8 cellular contexts compared by ENCODE assay signal in the genomic region with DNA sequence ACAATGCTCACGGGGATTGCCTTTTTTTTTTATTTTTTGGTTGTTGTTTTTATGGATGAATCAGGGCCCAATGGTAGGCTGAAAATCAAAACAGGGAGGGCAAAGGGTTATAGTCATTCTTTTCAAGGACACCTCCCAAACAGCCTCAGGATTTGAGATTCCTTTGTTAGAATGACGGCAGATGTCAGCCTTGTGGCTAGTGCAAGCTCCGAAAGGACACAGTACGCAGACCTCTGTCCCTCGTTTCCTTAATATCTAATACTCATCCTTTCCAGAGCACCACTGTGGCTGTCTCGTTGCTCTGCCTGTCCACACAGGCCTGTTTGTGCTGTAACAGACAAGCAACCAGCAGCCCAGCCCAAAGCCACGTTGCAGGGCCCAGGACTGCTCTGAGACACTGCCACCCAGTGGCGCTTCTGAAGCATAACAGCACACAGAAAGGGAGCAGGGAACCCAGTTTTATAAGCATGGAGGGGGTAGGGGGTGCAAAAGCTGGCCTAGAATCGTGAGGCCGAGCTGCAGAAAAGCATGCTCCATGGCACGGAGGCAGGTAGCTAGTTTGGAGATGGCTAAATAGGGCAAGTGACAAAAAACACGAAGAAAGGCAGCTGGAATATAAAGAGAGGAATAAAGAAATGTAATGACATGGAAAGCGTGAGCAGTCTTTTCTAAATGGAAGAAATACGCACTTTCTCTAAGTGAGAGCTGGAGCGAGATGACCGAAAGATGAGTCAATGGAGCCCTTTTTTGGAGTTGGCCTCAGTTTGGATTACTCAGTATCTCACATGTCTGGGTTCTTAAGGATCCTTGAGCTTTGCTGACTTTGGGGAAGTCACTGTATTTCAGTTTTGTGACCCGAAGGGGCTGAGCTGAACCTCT. TPM values are rescaled to one million over a fixed set of nuclear protein-coding genes. Genes with fewer than 3 reads are reported as not detected.
DNase-seq lines count a peak whose midpoint lies in the region; ATAC-seq and TF ChIP-seq lines count a peak whose summit lies in the region.

No MANE protein-coding gene starts in this region.

- H3K36me3 ChIP-seq in testis (ENCODE audit: low read depth, missing control alignments): no peaks in the 10 kb centered on the region

- H3K9me3 Mint-ChIP-seq in Calu3 (ENCODE audit: low read depth, unreplicated experiment): no peaks in the 10 kb centered on the region
- no peaks in the 10 kb centered on the region for H3K9me3 Mint-ChIP-seq in activated naive CD4-positive, alpha-beta T cell treated with anti-CD3 and anti-CD28 coated beads for 36 hours

- intact Hi-C loops in Calu3 (cut with micrococcal nuclease; ENCODE audit: unreplicated experiment) (loop anchor here (2.0 to 10.0 kb wide), 4 partner anchors 61 to 191 kb away; no protein-coding TSS in a partner anchor), testis (cut with DNase I; ENCODE audit: low total_unique reads) (no loop called here)
- intact Hi-C loops in activated naive CD4-positive, alpha-beta T cell treated with anti-CD3 and anti-CD28 coated beads for 36 hours (cut with micrococcal nuclease): loop anchor here (1.0 to 2.0 kb wide), 7 partner anchors 33 to 733 kb away; no protein-coding TSS in a partner anchor

- H3K4me1 ChIP-seq in testis: peaks cover 37% of the 10 kb centered on the region

- TF ChIP-seq CTCF in Calu3 (IDR thresholded peaks at IDR 0.05; ENCODE audit: unreplicated experiment) (peak; percentile 68), LNCaP clone FGC (IDR thresholded peaks at IDR 0.05; ENCODE audit: control insufficient read depth, extremely low read depth, insufficient read depth) (peak; percentile 91), testis (IDR thresholded peaks at IDR 0.05) (peak; percentile 89 to 90 (median 90))

- peak overlapping the region; percentile 51 to 68 for H3K27ac ChIP-seq in testis

- no peaks in the 10 kb centered on the region for H3K36me3 Mint-ChIP-seq in Calu3 (ENCODE audit: insufficient read depth, unreplicated experiment)
- H3K36me3 Mint-ChIP-seq in activated naive CD4-positive, alpha-beta T cell treated with anti-CD3 and anti-CD28 coated beads for 36 hours (ENCODE audit: low read depth): no peaks in the 10 kb centered on the region

- H3K27me3 ChIP-seq in testis: no peaks in the 10 kb centered on the region

- peak overlapping the region; percentile 46 for H3K27ac Mint-ChIP-seq in Calu3 (ENCODE audit: unreplicated experiment)
- no peak overlapping the region for H3K27ac Mint-ChIP-seq in activated naive CD4-positive, alpha-beta T cell treated with anti-CD3 and anti-CD28 coated beads for 36 hours

- no peak for TF ChIP-seq POLR2A in testis (IDR thresholded peaks at IDR 0.05)

- BruUV-seq in Calu3 (replicated peaks; lab: Mats Ljungman, UMichigan): no TSS peak

- H3K4me3 ChIP-seq in LNCaP clone FGC (ENCODE audit: low read depth, low read length) (no peak overlapping the region), testis (no peak overlapping the region)

- 26 to 32% methylated on average over 17 of the region's 17 CpGs for WGBS in testis, 2 donors

- no peak overlapping the region for H3K4me3 Mint-ChIP-seq in Calu3 (ENCODE audit: low read depth, unreplicated experiment)
- H3K4me3 Mint-ChIP-seq in activated naive CD4-positive, alpha-beta T cell treated with anti-CD3 and anti-CD28 coated beads for 36 hours: no peak overlapping the region

- CTCF ChIA-PET in Calu3 (lab: Charles Lee): interaction anchor here (0.6 to 1.9 kb wide), 5 partner anchors 18 to 258 kb away, joined by 3 to 7 read pairs (median 3); no protein-coding TSS in a partner anchor
- CTCF ChIA-PET in activated naive CD4-positive, alpha-beta T cell treated with anti-CD3 and anti-CD28 coated beads for 36 hours (lab: Charles Lee): interaction anchor here (0.6 to 4.7 kb wide), 32 partner anchors 9 to 621 kb away, joined by 3 to 34 read pairs (median 4); no protein-coding TSS in a partner anchor

- ATAC-seq in GM21619 (IDR thresholded peaks at IDR 0.05; ENCODE audit: unreplicated experiment): peak; percentile 79

- DNase-seq in Calu3 (peak; percentile 54), LNCaP clone FGC (ENCODE audit: low read depth) (peak; percentile 30), SHP77 treated with DMSO at 0.1 percent for 48 hours (lab: John Stamatoyannopoulos, UW) (peak; percentile 41), glomerular endothelial cell (ENCODE audit: extremely low read depth, low read depth, low spot score) (peak; percentile 78), nucleus accumbens (lab: John Stamatoyannopoulos, UW) (peak in 55 of 56 donors; percentile 8 to 83 (median 58)), testis (peak; percentile 87)
- peak; percentile 64 for DNase-seq in activated naive CD4-positive, alpha-beta T cell treated with anti-CD3 and anti-CD28 coated beads for 36 hours

- no peaks in the 10 kb centered on the region for H3K9me3 ChIP-seq in testis

- peaks cover 29% of the 10 kb centered on the region for H3K4me1 Mint-ChIP-seq in Calu3 (ENCODE audit: low read depth, unreplicated experiment)
- peaks cover 3% of the 10 kb centered on the region for H3K4me1 Mint-ChIP-seq in activated naive CD4-positive, alpha-beta T cell treated with anti-CD3 and anti-CD28 coated beads for 36 hours (ENCODE audit: low read depth)

- no peaks in the 10 kb centered on the region for H3K27me3 Mint-ChIP-seq in Calu3 (ENCODE audit: unreplicated experiment)
- H3K27me3 Mint-ChIP-seq in activated naive CD4-positive, alpha-beta T cell treated with anti-CD3 and anti-CD28 coated beads for 36 hours (ENCODE audit: low read depth): peaks cover 8% of the 10 kb centered on the region

RNA-seq across cellular contexts. Expression of gene MEDAG, which starts 40.7 kb away (rescaled TPM):
- total RNA-seq in Calu3 (2022): 1.6 and 2.3 TPM in 2 replicates
- not detected for total RNA-seq in activated naive CD4-positive, alpha-beta T cell treated with anti-CD3 and anti-CD28 coated beads for 36 hours
- total RNA-seq in glomerular endothelial cell: 1.3 and 2.2 TPM in 2 replicates
- 10 to 100 TPM in 1 of 2 donors, 1 to 10 TPM in 1; 9.6 to 17.7 TPM for total RNA-seq in testis
- 23.1 TPM for polyA plus RNA-seq in testis (ENCODE audit: insufficient read depth, low read depth, low replicate concordance)

Comparison
In these comparisons a context has a peak if more than half of its experiments do, and no peak if none do; other contexts are left out.
1. DNase-seq: peak in every context shown above with its lines; median percentile 87 in testis; 78 in glomerular endothelial cell; 64 in activated naive CD4-positive, alpha-beta T cell treated with anti-CD3 and anti-CD28 coated beads for 36 hours; 58 in nucleus accumbens; 54 in Calu3; 41 in SHP77 treated with DMSO at 0.1 percent for 48 hours; 30 in LNCaP clone FGC.